In genomic region chr3:132781922-132782321, GRCh38 we compare ENCODE assay signal across 28 cellular contexts.
"Had no signal": no experiment of that assay in that cellular context is flagged by ENCODE, and none has a peak within 500 bp of the region (broad histone marks: within the 10 kb centered on the region; RNA-seq: fewer than 3 reads in every experiment).

No MANE protein-coding gene starts in this region.

- H3K27ac ChIP-seq: left lung, lower lobe of right lung, pancreas, prostate gland, spleen, suprapubic skin, thoracic aorta, tibial artery, uterus had no signal

- H3K27ac Mint-ChIP-seq: immature natural killer cell; naive thymus-derived CD8-positive, alpha-beta T cell; nephron; stimulated activated effector memory CD8-positive, alpha-beta T cell treated with anti-CD3 and anti-CD28 coated beads, Interleukin-12 subunit alpha, Interleukin-12 subunit beta, amount 100 ng/mL, for 72 hours; stimulated activated naive CD8-positive, alpha-beta T cell treated with anti-CD3 and anti-CD28 coated beads, Interleukin-15, Interleukin-2, amounts not matched to agents 100 ng/mL and 50 ng/mL, for 24 hours; type B pancreatic cell had no signal

- H3K4me3 ChIP-seq: left lung, lower lobe of right lung, pancreas, prostate gland, spleen, suprapubic skin, thoracic aorta, tibial artery, uterus had no signal

- H3K9me3 ChIP-seq: left lung, lower lobe of right lung, pancreas, prostate gland, spleen, suprapubic skin, thoracic aorta, tibial artery, uterus had no signal

- H3K9me3 Mint-ChIP-seq: nephron; neural crest cell; stimulated activated effector memory CD8-positive, alpha-beta T cell treated with anti-CD3 and anti-CD28 coated beads, Interleukin-12 subunit alpha, Interleukin-12 subunit beta, amount 100 ng/mL, for 72 hours; stimulated activated naive CD8-positive, alpha-beta T cell treated with anti-CD3 and anti-CD28 coated beads, Interleukin-15, Interleukin-2, amounts not matched to agents 100 ng/mL and 50 ng/mL, for 24 hours; type B pancreatic cell had no signal

- H3K4me1 Mint-ChIP-seq: immature natural killer cell; naive thymus-derived CD8-positive, alpha-beta T cell; neural crest cell; stimulated activated effector memory CD8-positive, alpha-beta T cell treated with anti-CD3 and anti-CD28 coated beads, Interleukin-12 subunit alpha, Interleukin-12 subunit beta, amount 100 ng/mL, for 72 hours had no signal

- H3K27me3 ChIP-seq: left lung, pancreas, spleen, suprapubic skin, tibial artery, uterus had no signal

- H3K36me3 ChIP-seq: left lung, lower lobe of right lung, pancreas, prostate gland, spleen, suprapubic skin, thoracic aorta, tibial artery, uterus had no signal

- H3K4me3 Mint-ChIP-seq: immature natural killer cell; naive thymus-derived CD8-positive, alpha-beta T cell; nephron; neural crest cell; stimulated activated effector memory CD8-positive, alpha-beta T cell treated with anti-CD3 and anti-CD28 coated beads, Interleukin-12 subunit alpha, Interleukin-12 subunit beta, amount 100 ng/mL, for 72 hours; stimulated activated naive CD8-positive, alpha-beta T cell treated with anti-CD3 and anti-CD28 coated beads, Interleukin-15, Interleukin-2, amounts not matched to agents 100 ng/mL and 50 ng/mL, for 24 hours; type B pancreatic cell had no signal

- H3K27me3 Mint-ChIP-seq: type B pancreatic cell had no signal

- DNase-seq: immature natural killer cell; kidney; left colon; left lung; lower lobe of right lung; mammary epithelial cell; mesenchymal stem cell; naive thymus-derived CD8-positive, alpha-beta T cell; nucleus accumbens; pancreas; posterior cingulate gyrus; retina; right cardiac atrium; small intestine; spleen; stimulated activated CD4-positive, alpha-beta T cell treated with anti-CD3 and anti-CD28 coated beads, Interleukin-4, amount 100 ng/mL, for 24 hours; stimulated activated naive CD4-positive, alpha-beta T cell; tibial artery; uterus had no signal

- H3K36me3 Mint-ChIP-seq: immature natural killer cell; naive thymus-derived CD8-positive, alpha-beta T cell; stimulated activated effector memory CD8-positive, alpha-beta T cell treated with anti-CD3 and anti-CD28 coated beads, Interleukin-12 subunit alpha, Interleukin-12 subunit beta, amount 100 ng/mL, for 72 hours; type B pancreatic cell had no signal

- ATAC-seq: left colon; left lung; lower lobe of right lung; naive thymus-derived CD8-positive, alpha-beta T cell; pancreas; right cardiac atrium; sciatic nerve; stimulated activated effector memory CD8-positive, alpha-beta T cell treated with anti-CD3 and anti-CD28 coated beads, Interleukin-12 subunit alpha, Interleukin-12 subunit beta, amount 100 ng/mL, for 72 hours had no signal

- H3K4me1 ChIP-seq: left lung, lower lobe of right lung, pancreas, prostate gland, spleen, uterus had no signal
